ENCODE assay signal across 8 cellular contexts in genomic region chr1:153919879-153920852, GRCh38. TPM values are rescaled to one million over a fixed set of nuclear protein-coding genes. Genes with fewer than 3 reads are reported as not detected.
DNase-seq lines count a peak whose midpoint lies in the region; ATAC-seq and TF ChIP-seq lines count a peak whose summit lies in the region.

No MANE protein-coding gene starts in this region.

- peaks cover 25% of the 10 kb centered on the region for H3K36me3 ChIP-seq in BE2C
- H3K36me3 ChIP-seq in gastroesophageal sphincter = no peaks in the 10 kb centered on the region

- H3K27me3 ChIP-seq in BE2C (no peaks in the 10 kb centered on the region), gastroesophageal sphincter (no peaks in the 10 kb centered on the region)

- peak; percentile 34; the same call in 1 of the 2 replicates for TF ChIP-seq CTCF in BE2C (IDR thresholded peaks at IDR 0.05; ENCODE audit: low read depth, low read length)
- TF ChIP-seq CTCF in WI38 (IDR thresholded peaks at IDR 0.05; ENCODE audit: low read depth, low read length) = no peak
- peak in 3 of 4 experiments; percentile 13 to 31 (median 21) for TF ChIP-seq CTCF in gastroesophageal sphincter (IDR thresholded peaks at IDR 0.05)

- TF ChIP-seq EP300 in gastroesophageal sphincter (IDR thresholded peaks at IDR 0.05) = no peak

- peak overlapping the region in 3 of 4 donors; percentile 28 to 95 (median 44) for H3K27ac ChIP-seq in gastroesophageal sphincter

- CTCF ChIA-PET in HEK293T (lab: Yijun Ruan, JAX) = interaction anchor here (0.8 to 1.0 kb wide), 3 partner anchors 9 to 94 kb away, joined by 3 to 4 read pairs (median 3); no protein-coding TSS in a partner anchor

- H3K4me3 ChIP-seq in BE2C (ENCODE audit: low read depth, low read length) (peak overlapping the region; percentile 94), WI38 (ENCODE audit: low read depth, low read length) (peak overlapping the region; percentile 27), gastroesophageal sphincter (peak overlapping the region in 1 of 2 donors; percentile 95)

- ATAC-seq in gastroesophageal sphincter = no peak
- ATAC-seq in stimulated activated naive CD8-positive, alpha-beta T cell treated with anti-CD3 and anti-CD28 coated beads, Interleukin-15, Interleukin-2, amounts not matched to agents 100 U/mL and 50 U/mL, for 24 hours = peak; percentile 4
- no peak for ATAC-seq in GM19324 (IDR thresholded peaks at IDR 0.05; ENCODE audit: low FRiP score, unreplicated experiment)
- no peak for ATAC-seq in HG03520 (IDR thresholded peaks at IDR 0.05; ENCODE audit: unreplicated experiment)

- H3K9me3 ChIP-seq in BE2C (no peaks in the 10 kb centered on the region), gastroesophageal sphincter (no peaks in the 10 kb centered on the region)

- H3K4me1 ChIP-seq in BE2C (peaks cover 10% of the 10 kb centered on the region), gastroesophageal sphincter (peaks cover 2 to 64% (median 29%) of the 10 kb centered on the region in 3 donors)

- DNase-seq in BE2C = no peak
- peak; percentile 17 for DNase-seq in HEK293T (ENCODE audit: extremely low spot score)
- no peak for DNase-seq in stimulated activated naive CD8-positive, alpha-beta T cell treated with anti-CD3 and anti-CD28 coated beads, Interleukin-15, Interleukin-2, amounts not matched to agents 100 U/mL and 50 U/mL, for 24 hours
- DNase-seq in activated CD8-positive, alpha-beta memory T cell treated with anti-CD3 and anti-CD28 coated beads for 24 hours = no peak

- WGBS in gastroesophageal sphincter (ENCODE audit: low coverage in 1 of 2), 2 donors = 17 to 21% methylated on average over 2 to 4 of the region's 4 CpGs

- TF ChIP-seq POLR2A in gastroesophageal sphincter (IDR thresholded peaks at IDR 0.05) = no peak

- POLR2A ChIA-PET in HEK293T (lab: Yijun Ruan, JAX) = interaction anchor here (1.1 to 5.4 kb wide), 5 partner anchors 38 to 99 kb away, joined by 3 to 45 read pairs (median 23); partner anchors contain the start of genes CREB3L4, RAB13 and SLC39A1

TF ChIP-seq in HEK293T, 16 proteins besides CTCF, POLR2A, EP300 and RAD21:
- TF ChIP-seq ZNF384 (IDR thresholded peaks at IDR 0.05) (no peak), PKNOX1 (IDR thresholded peaks at IDR 0.05) (peak; percentile 88)

RNA-seq across cellular contexts. Expression of gene GATAD2B, which starts 2.6 kb away (rescaled TPM):
- polyA plus RNA-seq in BE2C (2012; ENCODE audit: insufficient read depth, insufficient read length, low read depth) = 15.1 TPM
- 10 to 100 TPM; 18.4 to 30.8 (median 23.8) TPM for total RNA-seq in gastroesophageal sphincter

RNA-seq across cellular contexts. Expression of gene DENND4B, which starts 26.4 kb away (rescaled TPM):
- polyA plus RNA-seq in BE2C (2012; ENCODE audit: insufficient read depth, insufficient read length, low read depth) = 167 TPM
- total RNA-seq in gastroesophageal sphincter = 10 to 100 TPM; 10.2 to 46.5 (median 32.3) TPM

RNA-seq across cellular contexts. Expression of gene CRTC2, which starts 38.2 kb away (rescaled TPM):
- polyA plus RNA-seq in BE2C (2012; ENCODE audit: insufficient read depth, insufficient read length, low read depth) = 43.8 TPM
- total RNA-seq in gastroesophageal sphincter = 10 to 100 TPM; 13.9 to 21.2 (median 15.6) TPM

RNA-seq across cellular contexts. Expression of gene SLC39A1, which starts 43.2 kb away (rescaled TPM):
- polyA plus RNA-seq in BE2C (2012; ENCODE audit: insufficient read depth, insufficient read length, low read depth) = 88.3 TPM
- total RNA-seq in gastroesophageal sphincter = 100 to 1,000 TPM in 3 of 4 donors, 10 to 100 TPM in 1; 64.8 to 115 (median 106) TPM

RNA-seq across cellular contexts. Expression of gene CREB3L4, which starts 47.5 kb away (rescaled TPM):
- 14.1 TPM for polyA plus RNA-seq in BE2C (2012; ENCODE audit: insufficient read depth, insufficient read length, low read depth)
- 10 to 100 TPM in 1 of 4 donors, 1 to 10 TPM in 3; 5.1 to 10.4 (median 6.8) TPM for total RNA-seq in gastroesophageal sphincter
